In genomic region chr7:105611856-105612775, GRCh38 we compare ENCODE assay signal across 26 cellular contexts. TPM values are rescaled to one million over a fixed set of nuclear protein-coding genes. Genes with fewer than 3 reads are reported as not detected.
DNase-seq lines count a peak whose midpoint lies in the region; ATAC-seq and TF ChIP-seq lines count a peak whose summit lies in the region.
"Had no signal": no experiment of that assay in that cellular context is flagged by ENCODE, and none has a peak within 500 bp of the region (broad histone marks: within the 10 kb centered on the region; RNA-seq: fewer than 3 reads in every experiment).

No MANE protein-coding gene starts in this region.

- H3K4me1 Mint-ChIP-seq in HFFc6 (ENCODE audit: low read depth), result peaks cover 8% of the 10 kb centered on the region
- H3K4me1 Mint-ChIP-seq: activated CD4-positive, alpha-beta T cell treated with anti-CD3 and anti-CD28 coated beads, Interleukin-2, amount 10 ng/mL, durations not matched to agents 24 days and 14 days; CD8-positive, alpha-beta memory T cell; T-cell had no signal

- H3K27ac ChIP-seq in foreskin keratinocyte (no peak overlapping the region), upper lobe of right lung (no peak overlapping the region), left lung (no peak overlapping the region)
- H3K27ac ChIP-seq: tibial artery had no signal

- H3K27me3 Mint-ChIP-seq in HFFc6 (ENCODE audit: insufficient read depth), result no peaks in the 10 kb centered on the region
- H3K27me3 Mint-ChIP-seq: activated CD4-positive, alpha-beta T cell treated with anti-CD3 and anti-CD28 coated beads, Interleukin-2, amount 10 ng/mL, durations not matched to agents 24 days and 14 days; CD8-positive, alpha-beta memory T cell; T-cell had no signal

- ATAC-seq in foreskin keratinocyte (no peak), upper lobe of right lung (no peak), GM21526 (IDR thresholded peaks at IDR 0.05; ENCODE audit: low FRiP score, unreplicated experiment) (no peak), GM18861 (IDR thresholded peaks at IDR 0.05; ENCODE audit: unreplicated experiment) (no peak), left lung (no peak)
- ATAC-seq: esophagus mucosa; left colon; stimulated activated naive CD8-positive, alpha-beta T cell treated with anti-CD3 and anti-CD28 coated beads, Interleukin-15, Interleukin-2, amounts not matched to agents 100 U/mL and 50 U/mL, for 24 hours; T-cell had no signal

- H3K4me1 ChIP-seq in foreskin keratinocyte (no peaks in the 10 kb centered on the region), upper lobe of right lung (no peaks in the 10 kb centered on the region), left lung (no peaks in the 10 kb centered on the region)
- H3K4me1 ChIP-seq: tibial artery had no signal

- H3K4me3 Mint-ChIP-seq in HFFc6, result no peak overlapping the region
- H3K4me3 Mint-ChIP-seq: activated CD4-positive, alpha-beta T cell treated with anti-CD3 and anti-CD28 coated beads, Interleukin-2, amount 10 ng/mL, durations not matched to agents 24 days and 14 days; CD8-positive, alpha-beta memory T cell; nephron progenitor cell; T-cell had no signal

- no peak overlapping the region for H3K4me3 ChIP-seq in astrocyte of the cerebellum (ENCODE audit: low read depth, low read length)
- no peak overlapping the region for H3K4me3 ChIP-seq in upper lobe of right lung
- H3K4me3 ChIP-seq in left lung, result no peak overlapping the region
- H3K4me3 ChIP-seq: MG63, tibial artery had no signal

- H3K36me3 ChIP-seq in upper lobe of right lung (peaks cover 21% of the 10 kb centered on the region), left lung (peaks cover 0 to 51% of the 10 kb centered on the region in 2 donors)
- H3K36me3 ChIP-seq: MG63 had no signal

- H3K9me3 ChIP-seq in upper lobe of right lung (no peaks in the 10 kb centered on the region), left lung (no peaks in the 10 kb centered on the region)
- H3K9me3 ChIP-seq: MG63, tibial artery had no signal

- intact Hi-C loops in upper lobe of right lung (cut with DNase I), result no loop called here
- intact Hi-C loops in left lung (cut with DNase I), result no loop called here

- in situ Hi-C loops in astrocyte of the cerebellum (cut with HindIII; ENCODE audit: low sequenced_read_pairs), result no loop called here

- H3K9me3 Mint-ChIP-seq in HFFc6, result no peaks in the 10 kb centered on the region
- H3K9me3 Mint-ChIP-seq: activated CD4-positive, alpha-beta T cell treated with anti-CD3 and anti-CD28 coated beads, Interleukin-2, amount 10 ng/mL, durations not matched to agents 24 days and 14 days; CD8-positive, alpha-beta memory T cell; nephron progenitor cell; T-cell had no signal

- DNase-seq in HFFc6 (peak; percentile 20), astrocyte of the cerebellum (ENCODE audit: low read depth) (peak; percentile 22), foreskin keratinocyte (peak; percentile 10 to 15), upper lobe of right lung (peak; percentile 23), left lung (no peak)
- DNase-seq: activated CD4-positive, alpha-beta T cell treated with anti-CD3 and anti-CD28 coated beads, Interleukin-2, amount 10 ng/mL, durations not matched to agents 24 days and 14 days; activated CD8-positive, alpha-beta memory T cell treated with anti-CD3 and anti-CD28 coated beads, Interleukin-2, amount 50 U/mL, for 4 hours; activated effector memory CD4-positive, alpha-beta T cell treated with Interleukin-2 at 50 U/mL for 16 hours; caudate nucleus; CD8-positive, alpha-beta memory T cell; DND-41; left colon; MG63; midbrain; NCI-H1417 treated with DMSO at 0.1 percent for 48 hours; NCI-H526; nephron progenitor cell; SHP77 treated with DMSO at 0.1 percent for 48 hours; stimulated activated CD4-positive, alpha-beta T cell treated with anti-CD3 and anti-CD28 coated beads, Interleukin-1b, Interleukin-23, amount 100 ng/mL, for 48 hours; stimulated activated naive CD8-positive, alpha-beta T cell treated with anti-CD3 and anti-CD28 coated beads, Interleukin-15, Interleukin-2, amounts not matched to agents 100 U/mL and 50 U/mL, for 24 hours; T-cell; tibial artery had no signal

- TF ChIP-seq CTCF in HFFc6 (IDR thresholded peaks at IDR 0.05) (no peak), astrocyte of the cerebellum (IDR thresholded peaks at IDR 0.05; ENCODE audit: low read depth, low read length, missing control alignments) (no peak), foreskin keratinocyte (conservative IDR thresholded peaks at IDR 0.05) (no peak), upper lobe of right lung (IDR thresholded peaks at IDR 0.05) (no peak), left lung (IDR thresholded peaks at IDR 0.05) (no peak)

- H3K27ac Mint-ChIP-seq in HFFc6, result no peak overlapping the region
- H3K27ac Mint-ChIP-seq: activated CD4-positive, alpha-beta T cell treated with anti-CD3 and anti-CD28 coated beads, Interleukin-2, amount 10 ng/mL, durations not matched to agents 24 days and 14 days; CD8-positive, alpha-beta memory T cell; nephron progenitor cell; T-cell had no signal

- H3K36me3 Mint-ChIP-seq in HFFc6 (ENCODE audit: low read depth), result peaks cover 7% of the 10 kb centered on the region

- H3K27me3 ChIP-seq in foreskin keratinocyte (no peaks in the 10 kb centered on the region), upper lobe of right lung (no peaks in the 10 kb centered on the region), left lung (no peaks in the 10 kb centered on the region)
- H3K27me3 ChIP-seq: MG63, tibial artery had no signal

RNA-seq across cellular contexts. Expression of gene EFCAB10, which starts 30.8 kb away (rescaled TPM):
- total RNA-seq in HFFc6 (2021; fragmentation: NEBNext Ultra II Directional; extraction: Animal tissue kit (Norgen Biotek cat#: 25700)), result not detected
- total RNA-seq in foreskin keratinocyte (0.18 and 0.31 TPM in 2 replicates), upper lobe of right lung (1.6 TPM), left lung (1 to 10 TPM; 2.4 to 5.0 TPM)
- polyA plus RNA-seq in foreskin keratinocyte, result 0.13 TPM in 1 of 2 replicates, not detected in the other
- total RNA-seq: activated CD4-positive, alpha-beta T cell treated with anti-CD3 and anti-CD28 coated beads, Interleukin-2, amount 10 ng/mL, durations not matched to agents 24 days and 14 days; CD8-positive, alpha-beta memory T cell; left colon; skeletal muscle tissue had no signal
- polyA plus RNA-seq: CD8-positive, alpha-beta memory T cell had no signal

Comparison
In these comparisons a context has a peak if more than half of its experiments do, and no peak if none do; other contexts are left out.
1. DNase-seq: peak in HFFc6 (single experiment), astrocyte of the cerebellum (single experiment), foreskin keratinocyte (2 of 2) and upper lobe of right lung (single experiment); none in left lung (0 of 2).